In the genomic region with DNA sequence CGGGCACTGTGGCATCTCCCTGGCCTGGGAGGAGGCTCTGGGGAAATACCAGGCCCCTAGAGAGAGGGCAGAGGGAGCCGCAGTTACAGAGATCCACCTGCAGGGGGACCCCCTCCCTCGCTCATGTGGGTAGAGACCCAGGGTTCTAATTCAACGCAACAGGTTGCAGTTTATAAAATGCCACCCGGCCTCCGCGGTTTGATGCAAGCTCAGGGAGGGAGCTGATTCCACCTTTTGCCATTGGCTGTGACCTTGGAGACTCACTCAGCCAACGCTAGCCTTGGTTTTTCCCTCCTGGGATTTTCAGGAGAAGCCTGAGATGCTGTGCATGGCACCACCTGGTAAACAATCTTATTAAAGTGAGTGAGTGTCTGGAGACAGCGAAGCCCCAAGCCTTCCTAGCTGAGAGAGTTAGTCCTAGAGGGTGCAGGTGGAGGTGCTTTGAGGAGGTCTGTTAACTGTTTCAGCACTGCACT, we compare ENCODE assay signal across 9 cellular contexts. TPM values are rescaled to one million over a fixed set of nuclear protein-coding genes. Genes with fewer than 3 reads are reported as not detected.
A peak's percentile ranks its signal among the peaks of the same experiment; 100 is the strongest.
DNase-seq lines count a peak whose midpoint lies in the region; ATAC-seq and TF ChIP-seq lines count a peak whose summit lies in the region.
"Had no signal": no experiment of that assay in that cellular context is flagged by ENCODE, and none has a peak within 500 bp of the region (broad histone marks: within the 10 kb centered on the region; RNA-seq: fewer than 3 reads in every experiment).

No MANE protein-coding gene starts in this region.

- H3K4me3 ChIP-seq in Loucy (ENCODE audit: low read length, poor library complexity, severe bottlenecking) (peak overlapping the region; percentile 54), sigmoid colon (no peak overlapping the region)

- H2AFZ ChIP-seq in Loucy (ENCODE audit: low read length), result peak overlapping the region; percentile 73

- no peaks in the 10 kb centered on the region for H4K20me1 ChIP-seq in Loucy (ENCODE audit: insufficient read depth, low read length, poor library complexity, severe bottlenecking)

- H3K4me1 ChIP-seq in Loucy (ENCODE audit: insufficient read depth, low read length, poor library complexity, severe bottlenecking) (peaks cover 7% of the 10 kb centered on the region), sigmoid colon (peaks cover 0 to 33% (median 13%) of the 10 kb centered on the region in 4 donors)

- peak; percentile 97 for TF ChIP-seq CTCF in Loucy (conservative IDR thresholded peaks at IDR 0.05; ENCODE audit: low read length)
- peak; percentile 85 to 94 (median 90) for TF ChIP-seq CTCF in sigmoid colon (IDR thresholded peaks at IDR 0.05)

- no peak overlapping the region for H3K27ac ChIP-seq in sigmoid colon

- no peaks in the 10 kb centered on the region for H3K9me2 ChIP-seq in Loucy (replicated peaks; ENCODE audit: low read depth, low read length)

- no peaks in the 10 kb centered on the region for H3F3A ChIP-seq in Loucy (ENCODE audit: low read depth)

- peak overlapping the region; percentile 64 for H3K4me2 ChIP-seq in Loucy (ENCODE audit: low read depth, low read length, poor library complexity, severe bottlenecking)

- WGBS in sigmoid colon, 2 donors, result 4 to 8% methylated on average over 9 of the region's 9 CpGs

- H3K36me3 ChIP-seq in Loucy (ENCODE audit: insufficient read depth, low read length) (no peaks in the 10 kb centered on the region), sigmoid colon (no peaks in the 10 kb centered on the region)

- H3K79me2 ChIP-seq in Loucy (ENCODE audit: insufficient read depth, low read length), result no peaks in the 10 kb centered on the region

- DNase-seq in GDM1 (lab: John Stamatoyannopoulos, UW), result peak; percentile 13
- peak; percentile 17 to 59 (median 49) for DNase-seq in T-helper 1 cell
- DNase-seq in amniotic epithelial cell (ENCODE audit: low read depth), result peak; percentile 45
- DNase-seq in hepatic stellate cell (ENCODE audit: low spot score), result peak; percentile 78
- peak; percentile 74 for DNase-seq in sigmoid colon

- H3K9me3 ChIP-seq in Loucy (ENCODE audit: insufficient read depth, low read depth, low read length), result no peaks in the 10 kb centered on the region
- no peaks in the 10 kb centered on the region for H3K9me3 ChIP-seq in sigmoid colon

- intact Hi-C loops in sigmoid colon (cut with DNase I), result loop anchor here (2.0 to 5.0 kb wide), 2 partner anchors 74 to 232 kb away; no protein-coding TSS in a partner anchor

- TF ChIP-seq POLR2A in sigmoid colon (IDR thresholded peaks at IDR 0.05), result no peak

- H3K9ac ChIP-seq in Loucy (ENCODE audit: low read depth, low read length, poor library complexity, severe bottlenecking), result no peak overlapping the region

- H3K27me3 ChIP-seq in Loucy (ENCODE audit: insufficient read depth, low read length, poor library complexity, severe bottlenecking) (no peaks in the 10 kb centered on the region), sigmoid colon (no peaks in the 10 kb centered on the region)

- ATAC-seq in HG03025 (IDR thresholded peaks at IDR 0.05; ENCODE audit: low FRiP score, unreplicated experiment) (no peak), HG03565 (IDR thresholded peaks at IDR 0.05; ENCODE audit: unreplicated experiment) (no peak)

- TF ChIP-seq EP300 in sigmoid colon (IDR thresholded peaks at IDR 0.05), result no peak

RNA-seq across cellular contexts. Expression of gene TTLL6, which starts 12.1 kb away (rescaled TPM):
- under 1 TPM in 2 of 4 donors, not detected in 2; under 0.01 to 0.16 TPM for total RNA-seq in sigmoid colon
- 10 to 100 TPM in 1 of 3 donors, 1 to 10 TPM in 2; 3.5 to 10.5 (median 4.2) TPM for polyA plus RNA-seq in sigmoid colon
- total RNA-seq: frontal cortex had no signal

RNA-seq across cellular contexts. Expression of gene CALCOCO2, which starts 25.9 kb away (rescaled TPM):
- total RNA-seq in sigmoid colon, result 100 to 1,000 TPM; 130 to 198 (median 146) TPM
- polyA plus RNA-seq in sigmoid colon, result 100 to 1,000 TPM in 1 of 3 donors, 10 to 100 TPM in 2; 90.4 to 103 (median 91.9) TPM

Comparison
In these comparisons a context has a peak if more than half of its experiments do, and no peak if none do; other contexts are left out.
1. DNase-seq: peak in every context shown above with its lines; median percentile 78 in hepatic stellate cell; 74 in sigmoid colon; 49 in T-helper 1 cell; 45 in amniotic epithelial cell; 13 in GDM1.